Comparison of ENCODE assay signal across 8 cellular contexts in genomic region chr22:18730410-18730809, GRCh38.
A peak's percentile ranks its signal among the peaks of the same experiment; 100 is the strongest.
DNase-seq lines count a peak whose midpoint lies in the region; ATAC-seq, FAIRE-seq and TF ChIP-seq lines count a peak whose summit lies in the region.
"Not testable (repeated sequence)": the region's sequence is repeated elsewhere in the genome, so short reads cannot be mapped to it uniquely, and the experiment has no call there.

No MANE protein-coding gene starts in this region.

- CTCF ChIA-PET in A549 (lab: Yijun Ruan, JAX) = not testable (repeated sequence)

- 17% methylated on average over 3 of the region's 3 CpGs for WGBS in A549 (ENCODE audit: missing lambda C conversion rate)

- not testable (repeated sequence) for H3K27me3 ChIP-seq in foreskin keratinocyte

- TF ChIP-seq POLR2A in A549 (IDR thresholded peaks at IDR 0.05; ENCODE audit: low read length) = not testable (repeated sequence)

- H3K4me1 ChIP-seq in A549, foreskin keratinocyte: not testable (repeated sequence)

- POLR2A ChIA-PET in A549 (lab: Yijun Ruan, JAX) = not testable (repeated sequence)

- not testable (repeated sequence) for H3K4me2 ChIP-seq in A549

- ATAC-seq in A549 (peak in 1 of 2 experiments; percentile 69; a peak in 3 of 6 replicates), GM21381 (IDR thresholded peaks at IDR 0.05; ENCODE audit: unreplicated experiment) (peak; percentile 97), HG03521 (IDR thresholded peaks at IDR 0.05; ENCODE audit: unreplicated experiment) (peak; percentile 96), foreskin keratinocyte (peak; percentile 100)

- not testable (repeated sequence) for H3K9me3 ChIP-seq in A549

- TF ChIP-seq CTCF in A549 (IDR thresholded peaks at IDR 0.05); foreskin keratinocyte (conservative IDR thresholded peaks at IDR 0.05): not testable (repeated sequence)

- TF ChIP-seq RAD21 in A549 (conservative IDR thresholded peaks at IDR 0.05 in 1 of 2, IDR thresholded peaks at IDR 0.05 in 1 of 2) = not testable (repeated sequence)

- not testable (repeated sequence) for H3K4me3 ChIP-seq in A549

- FAIRE-seq in A549 (lab: Jason Lieb, UNC) = peak; percentile 100

- DNase-seq in A549 (ENCODE audit: low read depth in 1 of 2, low spot score in 1 of 2) = peak in 1 of 2 experiments; percentile 89
- DNase-seq in activated CD4-positive, alpha-beta T cell treated with anti-CD3 and anti-CD28 coated beads for 4 hours = peak; percentile 0 to 68
- peak; percentile 82 for DNase-seq in activated naive CD4-positive, alpha-beta T cell treated with anti-CD3 and anti-CD28 coated beads, Interleukin-2, amount 50 U/mL, for 16 hours
- DNase-seq in foreskin keratinocyte = peak; percentile 80 to 96
- DNase-seq in middle frontal gyrus (ENCODE audit: extremely low spot score, low spot score) = peak; percentile 52
- DNase-seq in stimulated activated CD4-positive, alpha-beta T cell treated with anti-CD3 and anti-CD28 coated beads, Interleukin-1b, Interleukin-23, amount 100 ng/mL, for 24 hours (ENCODE audit: low read depth in 4 of 4, low spot score in 1 of 4) = peak in 3 of 4 experiments; percentile 24 to 50 (median 30)

- H3K27ac ChIP-seq in A549, foreskin keratinocyte: not testable (repeated sequence)

- not testable (repeated sequence) for TF ChIP-seq EP300 in A549 (IDR thresholded peaks at IDR 0.05)
